In the genomic region with DNA sequence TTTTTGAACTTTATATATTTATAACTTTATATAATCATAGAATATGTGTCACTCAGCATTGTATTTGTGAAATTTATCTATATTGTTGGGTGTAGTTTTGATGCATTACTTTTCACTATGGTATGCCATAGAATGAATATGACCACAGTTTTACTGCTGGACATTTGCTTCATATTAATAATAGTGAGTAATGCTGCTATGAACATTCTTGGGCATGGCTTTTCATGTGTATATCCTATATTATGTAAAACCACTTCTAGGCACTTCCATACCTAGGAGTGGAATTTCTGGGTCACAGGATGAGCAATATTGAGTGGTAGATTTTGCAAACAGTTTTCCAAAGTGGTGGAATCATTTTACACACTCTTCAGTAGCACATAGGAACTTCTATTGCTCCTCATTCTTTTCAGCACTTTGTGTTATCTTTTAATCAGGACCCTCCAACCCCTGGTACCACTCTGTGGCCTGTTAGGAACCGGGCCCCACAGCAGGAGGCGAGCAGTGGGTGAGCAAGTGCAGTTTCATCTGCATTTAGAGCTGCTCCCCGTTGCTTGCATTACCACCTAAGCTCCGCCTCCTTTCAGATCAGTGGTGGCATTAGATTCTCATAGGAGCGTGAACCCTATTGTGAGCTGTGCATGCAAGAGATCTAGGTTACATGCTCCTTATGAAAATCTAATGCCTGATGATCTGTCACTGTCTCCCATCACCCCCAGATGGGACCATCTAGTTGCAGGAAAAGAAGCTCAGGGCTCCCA, we compare ENCODE assay signal across 22 cellular contexts. TPM values are rescaled to one million over a fixed set of nuclear protein-coding genes. Genes with fewer than 3 reads are reported as not detected.
DNase-seq lines count a peak whose midpoint lies in the region; ATAC-seq, FAIRE-seq and TF ChIP-seq lines count a peak whose summit lies in the region.
"Had no signal": no experiment of that assay in that cellular context is flagged by ENCODE, and none has a peak within 500 bp of the region (broad histone marks: within the 10 kb centered on the region; RNA-seq: fewer than 3 reads in every experiment).

No MANE protein-coding gene starts in this region.

- TF ChIP-seq POLR2A in IMR-90 (IDR thresholded peaks at IDR 0.05; ENCODE audit: low read depth, low read length): no peak

- no peak overlapping the region for H3K56ac ChIP-seq in IMR-90 (ENCODE audit: extremely low read depth, insufficient read depth, low read length)

- no peak for TF ChIP-seq RAD21 in IMR-90 (IDR thresholded peaks at IDR 0.05; ENCODE audit: low read length)

- DNase-seq in EL (peak; percentile 60), IMR-90 (peak; percentile 42), astrocyte (ENCODE audit: low read depth) (peak; percentile 25), fibroblast of mammary gland (ENCODE audit: low read depth) (peak; percentile 73), Ammon's horn (ENCODE audit: low spot score) (no peak), HT-29 (ENCODE audit: low spot score) (no peak), SHP77 treated with DMSO at 0.1 percent for 48 hours (lab: John Stamatoyannopoulos, UW) (no peak)
- DNase-seq: AML-193; Caco-2; CD4-positive, CD25-positive, alpha-beta regulatory T cell; DMS153; Kasumi-1; NCI-H1105 treated with DMSO at 0.1 percent for 48 hours; NCI-H1694 treated with DMSO at 0.1 percent for 48 hours; NCI-H526 treated with DMSO at 0.1 percent for 48 hours; NK-92 treated with Interleukin-12 subunit alpha and Interleukin-12 subunit beta, amount 100 ng/mL, for 24 hours; SJCRH30; SW 1271 had no signal

- peaks cover 13% of the 10 kb centered on the region for H3K9me1 ChIP-seq in IMR-90 (ENCODE audit: insufficient read depth, low read length)

- BruUV-seq in IMR-90 (replicated peaks; lab: Mats Ljungman, UMichigan): no TSS peak

- peaks cover 15% of the 10 kb centered on the region for H3K4me1 Mint-ChIP-seq in astrocyte (ENCODE audit: low read depth, unreplicated experiment)
- H3K4me1 Mint-ChIP-seq: CD4-positive, CD25-positive, alpha-beta regulatory T cell; IgD-negative memory B cell had no signal

- H3K27ac Mint-ChIP-seq in astrocyte (ENCODE audit: unreplicated experiment): no peak overlapping the region
- H3K27ac Mint-ChIP-seq: CD4-positive, CD25-positive, alpha-beta regulatory T cell; IgD-negative memory B cell had no signal

- H3K4me2 ChIP-seq in IMR-90 (ENCODE audit: low read depth, low read length): no peak overlapping the region
- no peak overlapping the region for H3K4me2 ChIP-seq in astrocyte (ENCODE audit: low read length)
- H3K4me2 ChIP-seq: A549 had no signal

- H3K23ac ChIP-seq in IMR-90 (ENCODE audit: low read depth, low read length): no peak overlapping the region

- H3K4me1 ChIP-seq in IMR-90 (ENCODE audit: control insufficient read depth, insufficient read depth, low read length) (peaks cover 9% of the 10 kb centered on the region), astrocyte (ENCODE audit: insufficient read depth, low read length) (peaks cover 12% of the 10 kb centered on the region)
- H3K4me1 ChIP-seq: Caco-2 had no signal

- POLR2A ChIA-PET in IMR-90 (lab: Charles Lee; ENCODE audit: unreplicated experiment): no interaction called here

- no peak overlapping the region for H4K91ac ChIP-seq in IMR-90 (ENCODE audit: insufficient read depth, low read depth, low read length)

- H3K36me3 ChIP-seq in IMR-90 (ENCODE audit: control insufficient read depth, insufficient read depth, low read length) (no peaks in the 10 kb centered on the region), astrocyte (ENCODE audit: insufficient read depth, low read length) (no peaks in the 10 kb centered on the region)
- H3K36me3 ChIP-seq: SJCRH30 had no signal

- H2BK15ac ChIP-seq in IMR-90 (ENCODE audit: low read depth, low read length): no peak overlapping the region

- no peak overlapping the region for H4K5ac ChIP-seq in IMR-90 (ENCODE audit: low read depth, low read length)

- no peak overlapping the region for H3K4me3 ChIP-seq in IMR-90 (ENCODE audit: insufficient read depth, low read depth, low read length)
- H3K4me3 ChIP-seq in astrocyte (ENCODE audit: insufficient read depth, low read depth, low read length): no peak overlapping the region
- H3K4me3 ChIP-seq in fibroblast of mammary gland (ENCODE audit: control insufficient read depth, low read depth, low read length): no peak overlapping the region
- H3K4me3 ChIP-seq: A549, SJCRH30 had no signal

- no peak overlapping the region for H3K4me3 Mint-ChIP-seq in astrocyte (ENCODE audit: unreplicated experiment)
- H3K4me3 Mint-ChIP-seq: CD4-positive, CD25-positive, alpha-beta regulatory T cell; IgD-negative memory B cell had no signal

- no peak overlapping the region for H4K8ac ChIP-seq in IMR-90 (ENCODE audit: low read depth in 2 of 2, low read length in 2 of 2)

- H2BK20ac ChIP-seq in IMR-90 (ENCODE audit: low read depth, low read length): no peak overlapping the region

- no peak overlapping the region; the same call in 1 of the 2 replicates for H3K14ac ChIP-seq in IMR-90 (replicated peaks; ENCODE audit: low read depth, low read length)

- no peak overlapping the region for H2BK120ac ChIP-seq in IMR-90 (ENCODE audit: low read depth, low read length)

- peaks cover 4% of the 10 kb centered on the region for H3K36me3 Mint-ChIP-seq in astrocyte (ENCODE audit: low read depth, unreplicated experiment)
- H3K36me3 Mint-ChIP-seq: CD4-positive, CD25-positive, alpha-beta regulatory T cell had no signal

- H2AFZ ChIP-seq in IMR-90 (replicated peaks; ENCODE audit: low read length, poor library complexity): no peak overlapping the region
- H2AFZ ChIP-seq in astrocyte (ENCODE audit: low read depth, low read length): no peak overlapping the region

- 0 out of 4 replicates have a peak, but pooled peaks cover 0 to 5% of the 10 kb centered on the region in 2 experiments for H3K79me1 ChIP-seq in IMR-90 (ENCODE audit: low read depth in 1 of 2, low read length in 2 of 2)

- CTCF ChIA-PET in IMR-90 (lab: Yijun Ruan, JAX): no interaction called here

- TF ChIP-seq CTCF in IMR-90 (conservative IDR thresholded peaks at IDR 0.05; ENCODE audit: low read depth, low read length): no peak
- TF ChIP-seq CTCF in astrocyte (IDR thresholded peaks at IDR 0.05; ENCODE audit: insufficient read depth, low read depth, low read length): no peak
- no peak for TF ChIP-seq CTCF in fibroblast of mammary gland (conservative IDR thresholded peaks at IDR 0.05; ENCODE audit: control insufficient read depth, insufficient read depth, low read depth, low read length)

- no peak overlapping the region for H3K18ac ChIP-seq in IMR-90 (ENCODE audit: low read depth, low read length)

- H3K9me3 ChIP-seq in IMR-90 (ENCODE audit: control insufficient read depth, insufficient read depth, low read length): 0 out of 2 replicates have a peak, but pooled peaks cover 1% of the 10 kb centered on the region
- peaks cover 2% of the 10 kb centered on the region for H3K9me3 ChIP-seq in astrocyte (ENCODE audit: insufficient read depth, low read depth, low read length)
- H3K9me3 ChIP-seq: SJCRH30 had no signal

- no peak for FAIRE-seq in astrocyte (lab: Jason Lieb, UNC)
- FAIRE-seq: A549 had no signal

- H3K9ac ChIP-seq in IMR-90 (ENCODE audit: low read depth, low read length) (no peak overlapping the region), astrocyte (ENCODE audit: low read length) (no peak overlapping the region)

- no peak overlapping the region for H2BK5ac ChIP-seq in IMR-90 (ENCODE audit: low read depth, low read length, poor library complexity, severe bottlenecking)

- H3K9me3 Mint-ChIP-seq in astrocyte (ENCODE audit: unreplicated experiment): peaks cover 10% of the 10 kb centered on the region

- dilution Hi-C loops in IMR-90 (cut with HindIII; ENCODE audit: low sequenced_read_pairs, unreplicated experiment): no loop called here

- ATAC-seq in IMR-90 (ENCODE audit: low read depth) (no peak), HG03354 (IDR thresholded peaks at IDR 0.05; ENCODE audit: poor library complexity, severe bottlenecking, unreplicated experiment) (no peak)
- ATAC-seq: A549, HCT116 had no signal

- no peak overlapping the region for H2AK5ac ChIP-seq in IMR-90 (ENCODE audit: low read depth, low read length)

- H3K27me3 ChIP-seq in IMR-90 (ENCODE audit: control insufficient read depth, insufficient read depth, low read length): no peaks in the 10 kb centered on the region
- no peaks in the 10 kb centered on the region for H3K27me3 ChIP-seq in astrocyte (ENCODE audit: insufficient read depth, low read length)
- H3K27me3 ChIP-seq: SJCRH30 had no signal

- no peaks in the 10 kb centered on the region for H3K79me2 ChIP-seq in astrocyte (ENCODE audit: insufficient read depth, low read length)

- intact Hi-C loops in IMR-90 (cut with micrococcal nuclease): no loop called here

- H3K27ac ChIP-seq in IMR-90 (ENCODE audit: insufficient read depth, low read length) (no peak overlapping the region), astrocyte (ENCODE audit: low read depth, low read length) (no peak overlapping the region)
- H3K27ac ChIP-seq: A549, SJCRH30 had no signal

- WGBS in IMR-90 (ENCODE audit: extremely low coverage in 2 of 2, insufficient read length in 1 of 2), 2 experiments: 92% methylated on average over 2 of the region's 5 CpGs; no CpG with 5 or more reads in 1 of the 2 experiments

- H3K4ac ChIP-seq in IMR-90 (ENCODE audit: low read depth, low read length): no peak overlapping the region

- H3K27me3 Mint-ChIP-seq in astrocyte (ENCODE audit: low read depth, unreplicated experiment): no peaks in the 10 kb centered on the region
- H3K27me3 Mint-ChIP-seq: CD4-positive, CD25-positive, alpha-beta regulatory T cell had no signal

- H2AK9ac ChIP-seq in IMR-90 (replicated peaks; ENCODE audit: low read depth, low read length, poor library complexity): no peak overlapping the region

- in situ Hi-C loops in IMR-90 (cut with MboI; ENCODE audit: low sequenced_read_pairs): no loop called here

- H4K20me1 ChIP-seq in IMR-90 (ENCODE audit: insufficient read depth, low read length) (no peaks in the 10 kb centered on the region; the same call in 1 of the 2 replicates), astrocyte (ENCODE audit: insufficient read depth, low read length) (no peaks in the 10 kb centered on the region)

TF ChIP-seq in IMR-90, 13 proteins besides CTCF, POLR2A, EP300 and RAD21:
- TF ChIP-seq CEBPB (IDR thresholded peaks at IDR 0.05; ENCODE audit: low read depth, low read length): peak; percentile 5; the same call in 1 of the 2 replicates
- TF ChIP-seq, protein P1, sequence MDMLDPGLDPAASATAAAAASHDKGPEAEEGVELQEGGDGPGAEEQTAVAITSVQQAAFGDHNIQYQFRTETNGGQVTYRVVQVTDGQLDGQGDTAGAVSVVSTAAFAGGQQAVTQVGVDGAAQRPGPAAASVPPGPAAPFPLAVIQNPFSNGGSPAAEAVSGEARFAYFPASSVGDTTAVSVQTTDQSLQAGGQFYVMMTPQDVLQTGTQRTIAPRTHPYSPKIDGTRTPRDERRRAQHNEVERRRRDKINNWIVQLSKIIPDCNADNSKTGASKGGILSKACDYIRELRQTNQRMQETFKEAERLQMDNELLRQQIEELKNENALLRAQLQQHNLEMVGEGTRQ (IDR thresholded peaks at IDR 0.05; ENCODE audit: low read depth, low read length): no peak

RNA-seq across cellular contexts. Expression of gene CNIH3, which starts 56.0 kb away (rescaled TPM):
- 2.0 and 3.1 TPM in 2 replicates for total RNA-seq in IMR-90 (2012; rRNA removed)
- 2.9 and 3.1 TPM in 2 replicates for polyA plus RNA-seq in IMR-90 (2012; rRNA removed)
- 2.1 and 2.2 TPM in 2 replicates for polyA plus RNA-seq in IMR-90 (2012; cell fraction: cytosol; rRNA removed)
- polyA plus RNA-seq in IMR-90 (2012; cell fraction: nucleus; rRNA removed; ENCODE audit: low replicate concordance): 1.9 and 4.7 TPM in 2 replicates
- 7.7 and 8.5 TPM in 2 replicates for total RNA-seq in astrocyte
- 1.1 and 1.9 TPM in 2 replicates for total RNA-seq in HT-29 (2014; rRNA removed; shearing (Covaris generic))

Comparison
In these comparisons a context has a peak if more than half of its experiments do, and no peak if none do; other contexts are left out.
1. DNase-seq: peak in EL (single experiment), IMR-90 (single experiment), astrocyte (single experiment) and fibroblast of mammary gland (single experiment); none in Ammon's horn (single experiment), HT-29 (single experiment) and SHP77 treated with DMSO at 0.1 percent for 48 hours (single experiment).